In genomic region chr2:200408428-200409311, GRCh38 we compare ENCODE assay signal across 1 cellular context.
TF ChIP-seq lines count a peak whose summit lies in the region.

No MANE protein-coding gene starts in this region.

TF ChIP-seq in HepG2, 621 proteins besides CTCF, POLR2A, EP300 and RAD21 (continued from another document and continues in another):
- TF ChIP-seq SNAPC4 (CRISPR knock-in tag; IDR thresholded peaks at IDR 0.05) (no peak), TFAP4 (IDR thresholded peaks at IDR 0.05; ENCODE audit: borderline replicate concordance, low read depth) (0 out of 2 replicates have a peak, but pooled peaks have one; percentile 10), ZNF639 (CRISPR knock-in tag; conservative IDR thresholded peaks at IDR 0.05) (no peak), ZNF678 (CRISPR knock-in tag; IDR thresholded peaks at IDR 0.05) (no peak), CC2D1A (CRISPR knock-in tag; IDR thresholded peaks at IDR 0.05) (no peak), PRDM4 (CRISPR knock-in tag; IDR thresholded peaks at IDR 0.05; ENCODE audit: borderline replicate concordance) (no peak), RBM22 (optimal IDR thresholded peaks at IDR 0.05; ENCODE audit: low read length) (peak; percentile 80), MYPOP (CRISPR knock-in tag; IDR thresholded peaks at IDR 0.05) (no peak), ZNF766 (CRISPR knock-in tag; IDR thresholded peaks at IDR 0.05; ENCODE audit: borderline replicate concordance) (no peak), GLI4 (CRISPR knock-in tag; IDR thresholded peaks at IDR 0.05; ENCODE audit: borderline replicate concordance) (no peak), BCL3 (CRISPR knock-in tag; IDR thresholded peaks at IDR 0.05) (no peak), CREBL2 (CRISPR knock-in tag; IDR thresholded peaks at IDR 0.05; ENCODE audit: borderline replicate concordance) (no peak), KLF11 (CRISPR knock-in tag; IDR thresholded peaks at IDR 0.05) (no peak), SAP130 (CRISPR knock-in tag; IDR thresholded peaks at IDR 0.05; ENCODE audit: low read depth) (0 out of 2 replicates have a peak, but pooled peaks have one; percentile 19), HOXD1 (CRISPR knock-in tag; IDR thresholded peaks at IDR 0.05) (no peak), ZNF7 (CRISPR knock-in tag; IDR thresholded peaks at IDR 0.05) (0 out of 2 replicates have a peak, but pooled peaks have one; percentile 34), MED1 (CRISPR knock-in tag; IDR thresholded peaks at IDR 0.05) (peak; percentile 11; the same call in 1 of the 2 replicates), FIP1L1 (IDR thresholded peaks at IDR 0.05; ENCODE audit: borderline replicate concordance, insufficient read depth, low read depth, low read length) (no peak), ZBTB42 (CRISPR knock-in tag; IDR thresholded peaks at IDR 0.05) (no peak), U2AF1 (optimal IDR thresholded peaks at IDR 0.05; ENCODE audit: low read depth, low read length) (no peak), ZMYM2 (CRISPR knock-in tag; IDR thresholded peaks at IDR 0.05) (peak; percentile 49; the same call in 1 of the 2 replicates), AGO2 (optimal IDR thresholded peaks at IDR 0.05; ENCODE audit: low read depth, low read length) (peak; percentile 50), ZSCAN29 (CRISPR knock-in tag; conservative IDR thresholded peaks at IDR 0.05) (no peak), ATF3 (CRISPR knock-in tag; IDR thresholded peaks at IDR 0.05) (0 out of 2 replicates have a peak, but pooled peaks have one; percentile 13), MBNL3 (CRISPR knock-in tag; conservative IDR thresholded peaks at IDR 0.05) (no peak), TGIF2 (CRISPR knock-in tag; IDR thresholded peaks at IDR 0.05) (no peak), MNT (IDR thresholded peaks at IDR 0.05) (peak; percentile 31; the same call in 1 of the 2 replicates), MEIS2 (CRISPR knock-in tag; IDR thresholded peaks at IDR 0.05) (0 out of 2 replicates have a peak, but pooled peaks have one; percentile 17)
- TF ChIP-seq, protein P1, sequence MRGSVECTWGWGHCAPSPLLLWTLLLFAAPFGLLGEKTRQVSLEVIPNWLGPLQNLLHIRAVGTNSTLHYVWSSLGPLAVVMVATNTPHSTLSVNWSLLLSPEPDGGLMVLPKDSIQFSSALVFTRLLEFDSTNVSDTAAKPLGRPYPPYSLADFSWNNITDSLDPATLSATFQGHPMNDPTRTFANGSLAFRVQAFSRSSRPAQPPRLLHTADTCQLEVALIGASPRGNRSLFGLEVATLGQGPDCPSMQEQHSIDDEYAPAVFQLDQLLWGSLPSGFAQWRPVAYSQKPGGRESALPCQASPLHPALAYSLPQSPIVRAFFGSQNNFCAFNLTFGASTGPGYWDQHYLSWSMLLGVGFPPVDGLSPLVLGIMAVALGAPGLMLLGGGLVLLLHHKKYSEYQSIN (CRISPR knock-in tag; IDR thresholded peaks at IDR 0.05; ENCODE audit: borderline replicate concordance): no peak
- TF ChIP-seq, protein P2, sequence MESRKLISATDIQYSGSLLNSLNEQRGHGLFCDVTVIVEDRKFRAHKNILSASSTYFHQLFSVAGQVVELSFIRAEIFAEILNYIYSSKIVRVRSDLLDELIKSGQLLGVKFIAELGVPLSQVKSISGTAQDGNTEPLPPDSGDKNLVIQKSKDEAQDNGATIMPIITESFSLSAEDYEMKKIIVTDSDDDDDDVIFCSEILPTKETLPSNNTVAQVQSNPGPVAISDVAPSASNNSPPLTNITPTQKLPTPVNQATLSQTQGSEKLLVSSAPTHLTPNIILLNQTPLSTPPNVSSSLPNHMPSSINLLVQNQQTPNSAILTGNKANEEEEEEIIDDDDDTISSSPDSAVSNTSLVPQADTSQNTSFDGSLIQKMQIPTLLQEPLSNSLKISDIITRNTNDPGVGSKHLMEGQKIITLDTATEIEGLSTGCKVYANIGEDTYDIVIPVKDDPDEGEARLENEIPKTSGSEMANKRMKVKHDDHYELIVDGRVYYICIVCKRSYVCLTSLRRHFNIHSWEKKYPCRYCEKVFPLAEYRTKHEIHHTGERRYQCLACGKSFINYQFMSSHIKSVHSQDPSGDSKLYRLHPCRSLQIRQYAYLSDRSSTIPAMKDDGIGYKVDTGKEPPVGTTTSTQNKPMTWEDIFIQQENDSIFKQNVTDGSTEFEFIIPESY (CRISPR knock-in tag; IDR thresholded peaks at IDR 0.05): peak; percentile 93
- TF ChIP-seq, protein P3, sequence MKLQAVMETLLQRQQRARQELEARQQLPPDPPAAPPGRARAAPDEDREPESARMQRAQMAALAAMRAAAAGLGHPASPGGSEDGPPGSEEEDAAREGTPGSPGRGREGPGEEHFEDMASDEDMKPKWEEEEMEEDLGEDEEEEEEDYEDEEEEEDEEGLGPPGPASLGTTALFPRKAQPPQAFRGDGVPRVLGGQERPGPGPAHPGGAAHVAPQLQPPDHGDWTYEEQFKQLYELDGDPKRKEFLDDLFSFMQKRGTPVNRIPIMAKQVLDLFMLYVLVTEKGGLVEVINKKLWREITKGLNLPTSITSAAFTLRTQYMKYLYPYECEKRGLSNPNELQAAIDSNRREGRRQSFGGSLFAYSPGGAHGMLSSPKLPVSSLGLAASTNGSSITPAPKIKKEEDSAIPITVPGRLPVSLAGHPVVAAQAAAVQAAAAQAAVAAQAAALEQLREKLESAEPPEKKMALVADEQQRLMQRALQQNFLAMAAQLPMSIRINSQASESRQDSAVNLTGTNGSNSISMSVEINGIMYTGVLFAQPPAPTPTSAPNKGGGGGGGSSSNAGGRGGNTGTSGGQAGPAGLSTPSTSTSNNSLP (IDR thresholded peaks at IDR 0.05; ENCODE audit: low read depth, low read length): peak; percentile 20; the same call in 1 of the 2 replicates
- TF ChIP-seq, protein P4, sequence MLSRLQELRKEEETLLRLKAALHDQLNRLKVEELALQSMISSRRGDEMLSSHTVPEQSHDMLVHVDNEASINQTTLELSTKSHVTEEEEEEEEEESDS (CRISPR knock-in tag; IDR thresholded peaks at IDR 0.05; ENCODE audit: borderline replicate concordance): no peak
